22 cellular contexts compared by ENCODE assay signal in genomic region chr11:93028959-93029536, GRCh38. TPM values are rescaled to one million over a fixed set of nuclear protein-coding genes. Genes with fewer than 3 reads are reported as not detected.
DNase-seq lines count a peak whose midpoint lies in the region; ATAC-seq, FAIRE-seq and TF ChIP-seq lines count a peak whose summit lies in the region.
"Had no signal": no experiment of that assay in that cellular context is flagged by ENCODE, and none has a peak within 500 bp of the region (broad histone marks: within the 10 kb centered on the region; RNA-seq: fewer than 3 reads in every experiment).

No MANE protein-coding gene starts in this region.

- H3K36me3 ChIP-seq in MM.1S (replicated peaks; ENCODE audit: insufficient read depth, low read length) (no peaks in the 10 kb centered on the region), endocrine pancreas (ENCODE audit: control insufficient read depth, insufficient read depth, low read length) (no peaks in the 10 kb centered on the region)
- H3K36me3 ChIP-seq: breast epithelium, heart left ventricle, sigmoid colon had no signal

- no peaks in the 10 kb centered on the region for H3K36me3 Mint-ChIP-seq in activated naive CD8-positive, alpha-beta T cell treated with anti-CD3 and anti-CD28 coated beads, Interleukin-2, amount 50 U/mL, for 24 hours (ENCODE audit: low read depth)
- H3K36me3 Mint-ChIP-seq: activated naive CD8-positive, alpha-beta T cell treated with anti-CD3 and anti-CD28 coated beads, Interleukin-2, amount 10 ng/mL, durations not matched to agents 7 days and 5 days; CD8-positive, alpha-beta T cell had no signal

- peak overlapping the region; percentile 57 for H2AFZ ChIP-seq in MM.1S (ENCODE audit: low read length)

- H3K4me1 ChIP-seq in MM.1S (ENCODE audit: low read length) (no peaks in the 10 kb centered on the region), endocrine pancreas (ENCODE audit: control insufficient read depth, insufficient read depth, low read length) (peaks cover 8% of the 10 kb centered on the region)
- H3K4me1 ChIP-seq: breast epithelium, heart left ventricle, sigmoid colon, testis had no signal

- no peaks in the 10 kb centered on the region for H4K20me1 ChIP-seq in MM.1S (ENCODE audit: insufficient read depth, low read length)

- H3K4me3 Mint-ChIP-seq in activated naive CD8-positive, alpha-beta T cell treated with anti-CD3 and anti-CD28 coated beads, Interleukin-2, amount 50 U/mL, for 24 hours = no peak overlapping the region
- H3K4me3 Mint-ChIP-seq: activated CD4-positive, alpha-beta memory T cell treated with anti-CD3 and anti-CD28 coated beads, Interleukin-2, amount 10 ng/mL, durations not matched to agents 7 days and 5 days; activated naive CD8-positive, alpha-beta T cell treated with anti-CD3 and anti-CD28 coated beads, Interleukin-2, amount 10 ng/mL, durations not matched to agents 7 days and 5 days; CD8-positive, alpha-beta T cell had no signal

- TF ChIP-seq CTCF in MM.1S (IDR thresholded peaks at IDR 0.05; ENCODE audit: low read length) = no peak

- DNase-seq in GM12892 (ENCODE audit: insufficient read length) (no peak), MM.1S (peak; percentile 46), HuH-7 (ENCODE audit: low spot score) (no peak), NOMO-1 treated with dmso at 0.1 percent for 144 hours (lab: John Stamatoyannopoulos, UW; ENCODE audit: unreplicated experiment) (no peak), NCI-H2029 treated with DMSO at 0.1 percent for 48 hours (lab: John Stamatoyannopoulos, UW) (no peak)
- no peak for DNase-seq in activated naive CD8-positive, alpha-beta T cell treated with anti-CD3 and anti-CD28 coated beads, Interleukin-2, amount 50 U/mL, for 24 hours
- DNase-seq: activated CD4-positive, alpha-beta memory T cell treated with anti-CD3 and anti-CD28 coated beads, Interleukin-2, amount 10 ng/mL, durations not matched to agents 7 days and 5 days; activated naive CD8-positive, alpha-beta T cell treated with anti-CD3 and anti-CD28 coated beads, Interleukin-2, amount 10 ng/mL, durations not matched to agents 7 days and 5 days; activated T-cell treated with anti-CD3 and anti-CD28 coated beads, Interleukin-2, amount 50 U/mL, for 72 hours; CD8-positive, alpha-beta T cell; heart left ventricle; NCI-H1930; NCI-H524 treated with DMSO at 0.1 percent for 48 hours; nucleus accumbens; sigmoid colon; testis had no signal

- peak overlapping the region; percentile 69 for H3K4me2 ChIP-seq in MM.1S (ENCODE audit: low read depth, low read length)

- H3K27ac Mint-ChIP-seq in activated naive CD8-positive, alpha-beta T cell treated with anti-CD3 and anti-CD28 coated beads, Interleukin-2, amount 50 U/mL, for 24 hours = no peak overlapping the region
- H3K27ac Mint-ChIP-seq: activated CD4-positive, alpha-beta memory T cell treated with anti-CD3 and anti-CD28 coated beads, Interleukin-2, amount 10 ng/mL, durations not matched to agents 7 days and 5 days; activated naive CD8-positive, alpha-beta T cell treated with anti-CD3 and anti-CD28 coated beads, Interleukin-2, amount 10 ng/mL, durations not matched to agents 7 days and 5 days; activated T-cell treated with anti-CD3 and anti-CD28 coated beads, Interleukin-2, amount 50 U/mL, for 72 hours; CD8-positive, alpha-beta T cell had no signal

- no peaks in the 10 kb centered on the region for H3K9me2 ChIP-seq in MM.1S (replicated peaks; ENCODE audit: insufficient read depth, low read length)

- H3K9me3 Mint-ChIP-seq in activated naive CD8-positive, alpha-beta T cell treated with anti-CD3 and anti-CD28 coated beads, Interleukin-2, amount 50 U/mL, for 24 hours = no peaks in the 10 kb centered on the region
- H3K9me3 Mint-ChIP-seq: activated CD4-positive, alpha-beta memory T cell treated with anti-CD3 and anti-CD28 coated beads, Interleukin-2, amount 10 ng/mL, durations not matched to agents 7 days and 5 days; activated naive CD8-positive, alpha-beta T cell treated with anti-CD3 and anti-CD28 coated beads, Interleukin-2, amount 10 ng/mL, durations not matched to agents 7 days and 5 days; CD8-positive, alpha-beta T cell had no signal

- no peaks in the 10 kb centered on the region for H3K9me3 ChIP-seq in MM.1S (replicated peaks; ENCODE audit: insufficient read depth, low read length)
- H3K9me3 ChIP-seq in endocrine pancreas (ENCODE audit: control insufficient read depth, low read length) = no peaks in the 10 kb centered on the region
- H3K9me3 ChIP-seq: breast epithelium, heart left ventricle, sigmoid colon, testis had no signal

- no peak overlapping the region for H3K9ac ChIP-seq in MM.1S (ENCODE audit: low read length)
- H3K9ac ChIP-seq in endocrine pancreas (ENCODE audit: control insufficient read depth, insufficient read depth, low read length) = peak overlapping the region; percentile 69

- no peaks in the 10 kb centered on the region for H3K27me3 Mint-ChIP-seq in activated naive CD8-positive, alpha-beta T cell treated with anti-CD3 and anti-CD28 coated beads, Interleukin-2, amount 50 U/mL, for 24 hours

- H3K4me1 Mint-ChIP-seq in activated naive CD8-positive, alpha-beta T cell treated with anti-CD3 and anti-CD28 coated beads, Interleukin-2, amount 50 U/mL, for 24 hours = no peaks in the 10 kb centered on the region
- H3K4me1 Mint-ChIP-seq: activated CD4-positive, alpha-beta memory T cell treated with anti-CD3 and anti-CD28 coated beads, Interleukin-2, amount 10 ng/mL, durations not matched to agents 7 days and 5 days; activated naive CD8-positive, alpha-beta T cell treated with anti-CD3 and anti-CD28 coated beads, Interleukin-2, amount 10 ng/mL, durations not matched to agents 7 days and 5 days had no signal

- H3K27me3 ChIP-seq in MM.1S (replicated peaks; ENCODE audit: insufficient read depth, low read length) (no peaks in the 10 kb centered on the region), endocrine pancreas (ENCODE audit: control insufficient read depth, insufficient read depth, low read length) (no peaks in the 10 kb centered on the region)
- H3K27me3 ChIP-seq: breast epithelium, heart left ventricle, sigmoid colon, testis had no signal

- FAIRE-seq in GM12892 (lab: Jason Lieb, UNC) = peak; percentile 70
- FAIRE-seq: HTR-8/SVneo, keratinocyte had no signal

- no peaks in the 10 kb centered on the region for H3F3A ChIP-seq in MM.1S (ENCODE audit: insufficient read depth, low read length)

- no peak for TF ChIP-seq POLR2A in GM12892 (IDR thresholded peaks at IDR 0.05; ENCODE audit: low read depth, low read length)

- peak overlapping the region; percentile 7; the same call in 1 of the 2 replicates for H3K27ac ChIP-seq in MM.1S (ENCODE audit: low read length)
- H3K27ac ChIP-seq: breast epithelium, heart left ventricle, sigmoid colon, testis had no signal

- H3K4me3 ChIP-seq in MM.1S (ENCODE audit: low read length) (peak overlapping the region; percentile 43), endocrine pancreas (ENCODE audit: control insufficient read depth, insufficient read depth, low read length) (peak overlapping the region; percentile 83)
- H3K4me3 ChIP-seq: breast epithelium, heart left ventricle, sigmoid colon, testis had no signal

- ATAC-seq in GM21526 (IDR thresholded peaks at IDR 0.05; ENCODE audit: low FRiP score, unreplicated experiment) = peak; percentile 82
- no peak for ATAC-seq in activated naive CD8-positive, alpha-beta T cell treated with anti-CD3 and anti-CD28 coated beads, Interleukin-2, amount 50 U/mL, for 24 hours
- ATAC-seq: CD8-positive, alpha-beta T cell; esophagus mucosa; heart left ventricle had no signal

- H3K79me2 ChIP-seq in MM.1S (ENCODE audit: low read length) = no peaks in the 10 kb centered on the region

RNA-seq across cellular contexts. Expression of gene MTNR1B, which starts 59.6 kb away (rescaled TPM):
- polyA plus RNA-seq in GM12892 (2012; ENCODE audit: missing spikeins) = not detected
- polyA plus RNA-seq: heart left ventricle, keratinocyte, sigmoid colon had no signal
